17 cellular contexts compared by ENCODE assay signal in genomic region chr13:32850311-32851052, GRCh38.
DNase-seq lines count a peak whose midpoint lies in the region; ATAC-seq and TF ChIP-seq lines count a peak whose summit lies in the region.
"Had no signal": no experiment of that assay in that cellular context is flagged by ENCODE, and none has a peak within 500 bp of the region (broad histone marks: within the 10 kb centered on the region; RNA-seq: fewer than 3 reads in every experiment).

No MANE protein-coding gene starts in this region.

- TF ChIP-seq CTCF in HEK293 (tag by site-specific recombination; IDR thresholded peaks at IDR 0.05) (no peak), esophagus muscularis mucosa (IDR thresholded peaks at IDR 0.05) (no peak), nephron progenitor cell (IDR thresholded peaks at IDR 0.05) (no peak)

- H3K4me3 ChIP-seq in HEK293 (ENCODE audit: low read depth, low read length) (no peak overlapping the region), esophagus muscularis mucosa (no peak overlapping the region)

- WGBS in esophagus muscularis mucosa: 89% methylated on average over 7 of the region's 8 CpGs

- no peak for TF ChIP-seq EP300 in esophagus muscularis mucosa (IDR thresholded peaks at IDR 0.05)

- no peak for ATAC-seq in HG02938 (IDR thresholded peaks at IDR 0.05; ENCODE audit: unreplicated experiment)

- POLR2A ChIA-PET in HEK293 (lab: Yijun Ruan, JAX): interaction anchor here (0.5 kb wide), 1 partner anchor 64 kb away, joined by 3 read pairs; no protein-coding TSS in a partner anchor

- H3K27me3 ChIP-seq in esophagus muscularis mucosa: no peaks in the 10 kb centered on the region

- H3K4me1 ChIP-seq in HEK293 (ENCODE audit: control insufficient read depth, insufficient read depth, low read length): peaks cover 13% of the 10 kb centered on the region
- H3K4me1 ChIP-seq in esophagus muscularis mucosa: peaks cover 0 to 8% (median 6%) of the 10 kb centered on the region in 4 donors

- no peak overlapping the region for H3K27ac ChIP-seq in HEK293 (ENCODE audit: extremely low read depth, low read depth, low read length)
- no peak overlapping the region for H3K27ac ChIP-seq in esophagus muscularis mucosa (replicated peaks in 1 of 4)

- H3K36me3 Mint-ChIP-seq in nephron progenitor cell (ENCODE audit: low read depth): no peaks in the 10 kb centered on the region
- H3K36me3 Mint-ChIP-seq in activated naive CD4-positive, alpha-beta T cell treated with anti-CD3 and anti-CD28 coated beads, Interleukin-2, amount 10 ng/mL, durations not matched to agents 7 days and 5 days: no peaks in the 10 kb centered on the region
- H3K36me3 Mint-ChIP-seq: CD4-positive, alpha-beta memory T cell had no signal

- H3K9me3 Mint-ChIP-seq in nephron progenitor cell: peaks cover 10% of the 10 kb centered on the region
- no peaks in the 10 kb centered on the region for H3K9me3 Mint-ChIP-seq in activated naive CD4-positive, alpha-beta T cell treated with anti-CD3 and anti-CD28 coated beads, Interleukin-2, amount 10 ng/mL, durations not matched to agents 7 days and 5 days
- H3K9me3 Mint-ChIP-seq: CD4-positive, alpha-beta memory T cell had no signal

- peaks cover 6% of the 10 kb centered on the region for H3K27me3 Mint-ChIP-seq in nephron progenitor cell (ENCODE audit: low read depth, poor library complexity)
- peaks cover 17% of the 10 kb centered on the region for H3K27me3 Mint-ChIP-seq in activated naive CD4-positive, alpha-beta T cell treated with anti-CD3 and anti-CD28 coated beads, Interleukin-2, amount 10 ng/mL, durations not matched to agents 7 days and 5 days

- no peak for TF ChIP-seq POLR2A in esophagus muscularis mucosa (IDR thresholded peaks at IDR 0.05; ENCODE audit: low read depth)

- H3K4me1 Mint-ChIP-seq in nephron progenitor cell: peaks cover 69% of the 10 kb centered on the region
- H3K4me1 Mint-ChIP-seq in activated naive CD4-positive, alpha-beta T cell treated with anti-CD3 and anti-CD28 coated beads, Interleukin-2, amount 10 ng/mL, durations not matched to agents 7 days and 5 days: no peaks in the 10 kb centered on the region
- H3K4me1 Mint-ChIP-seq: CD4-positive, alpha-beta memory T cell had no signal

- H3K36me3 ChIP-seq in HEK293 (ENCODE audit: control insufficient read depth in 2 of 2, insufficient read depth in 1 of 2, low read length in 2 of 2) (no peaks in the 10 kb centered on the region), esophagus muscularis mucosa (no peaks in the 10 kb centered on the region)

- peak overlapping the region; percentile 19 for H3K4me3 Mint-ChIP-seq in nephron progenitor cell
- no peak overlapping the region for H3K4me3 Mint-ChIP-seq in activated naive CD4-positive, alpha-beta T cell treated with anti-CD3 and anti-CD28 coated beads, Interleukin-2, amount 10 ng/mL, durations not matched to agents 7 days and 5 days
- H3K4me3 Mint-ChIP-seq: CD4-positive, alpha-beta memory T cell had no signal

- intact Hi-C loops in esophagus muscularis mucosa (cut with DNase I): no loop called here

- CTCF ChIA-PET in HEK293 (lab: Yijun Ruan, JAX): interaction anchor here (0.6 kb wide), 1 partner anchor 85 kb away, joined by 3 read pairs; no protein-coding TSS in a partner anchor
- CTCF ChIA-PET in activated naive CD4-positive, alpha-beta T cell treated with anti-CD3 and anti-CD28 coated beads, Interleukin-2, amount 10 ng/mL, durations not matched to agents 7 days and 5 days (lab: Charles Lee): no interaction called here

- H3K27ac Mint-ChIP-seq in nephron progenitor cell: peak overlapping the region; percentile 82
- no peak overlapping the region for H3K27ac Mint-ChIP-seq in activated naive CD4-positive, alpha-beta T cell treated with anti-CD3 and anti-CD28 coated beads, Interleukin-2, amount 10 ng/mL, durations not matched to agents 7 days and 5 days
- H3K27ac Mint-ChIP-seq: CD4-positive, alpha-beta memory T cell had no signal

- no peaks in the 10 kb centered on the region for H3K9me3 ChIP-seq in HEK293 (ENCODE audit: control insufficient read depth, insufficient read depth, low read depth, low read length)
- no peaks in the 10 kb centered on the region for H3K9me3 ChIP-seq in esophagus muscularis mucosa

- DNase-seq in AG08395 (ENCODE audit: low spot score): peak; percentile 26
- peak; percentile 77 for DNase-seq in esophagus muscularis mucosa (ENCODE audit: extremely low spot score)
- DNase-seq in nephron progenitor cell: peak; percentile 47
- DNase-seq in NCI-H2196 treated with DMSO at 0.1 percent for 48 hours (lab: John Stamatoyannopoulos, UW; ENCODE audit: unreplicated experiment): no peak
- DNase-seq in T-helper 1 cell: no peak
- no peak for DNase-seq in activated naive CD4-positive, alpha-beta T cell treated with anti-CD3 and anti-CD28 coated beads, Interleukin-2, amount 10 ng/mL, durations not matched to agents 7 days and 5 days
- DNase-seq: CD4-positive, alpha-beta memory T cell; DMS79; GOT3; KG1; NCI-H1048; NCI-H1694; NCI-H2107; NCI-H69; NK-92 treated with Interleukin-12 subunit alpha and Interleukin-12 subunit beta, amount 100 ng/mL, for 24 hours had no signal

TF ChIP-seq in HEK293, 187 proteins besides CTCF, POLR2A, EP300 and RAD21:
- TF ChIP-seq ZFHX2 (tag by site-specific recombination; conservative IDR thresholded peaks at IDR 0.05): peak; percentile 87
- no peak for TF ChIP-seq ZNF2 (tag by site-specific recombination; IDR thresholded peaks at IDR 0.05)
- peak; percentile 75 for TF ChIP-seq EGR2 (tag by site-specific recombination; IDR thresholded peaks at IDR 0.05; ENCODE audit: low read depth)
- no peak for TF ChIP-seq ZNF510 (tag by site-specific recombination; IDR thresholded peaks at IDR 0.05; ENCODE audit: insufficient replicate concordance)

Comparison
In these comparisons a context has a peak if more than half of its experiments do, and no peak if none do; other contexts are left out.
1. DNase-seq: peak in AG08395 (single experiment), esophagus muscularis mucosa (single experiment) and nephron progenitor cell (single experiment); none in NCI-H2196 treated with DMSO at 0.1 percent for 48 hours (single experiment), T-helper 1 cell (0 of 5) and activated naive CD4-positive, alpha-beta T cell treated with anti-CD3 and anti-CD28 coated beads, Interleukin-2, amount 10 ng/mL, durations not matched to agents 7 days and 5 days (single experiment).